2 cellular contexts compared by ENCODE assay signal in the genomic region with DNA sequence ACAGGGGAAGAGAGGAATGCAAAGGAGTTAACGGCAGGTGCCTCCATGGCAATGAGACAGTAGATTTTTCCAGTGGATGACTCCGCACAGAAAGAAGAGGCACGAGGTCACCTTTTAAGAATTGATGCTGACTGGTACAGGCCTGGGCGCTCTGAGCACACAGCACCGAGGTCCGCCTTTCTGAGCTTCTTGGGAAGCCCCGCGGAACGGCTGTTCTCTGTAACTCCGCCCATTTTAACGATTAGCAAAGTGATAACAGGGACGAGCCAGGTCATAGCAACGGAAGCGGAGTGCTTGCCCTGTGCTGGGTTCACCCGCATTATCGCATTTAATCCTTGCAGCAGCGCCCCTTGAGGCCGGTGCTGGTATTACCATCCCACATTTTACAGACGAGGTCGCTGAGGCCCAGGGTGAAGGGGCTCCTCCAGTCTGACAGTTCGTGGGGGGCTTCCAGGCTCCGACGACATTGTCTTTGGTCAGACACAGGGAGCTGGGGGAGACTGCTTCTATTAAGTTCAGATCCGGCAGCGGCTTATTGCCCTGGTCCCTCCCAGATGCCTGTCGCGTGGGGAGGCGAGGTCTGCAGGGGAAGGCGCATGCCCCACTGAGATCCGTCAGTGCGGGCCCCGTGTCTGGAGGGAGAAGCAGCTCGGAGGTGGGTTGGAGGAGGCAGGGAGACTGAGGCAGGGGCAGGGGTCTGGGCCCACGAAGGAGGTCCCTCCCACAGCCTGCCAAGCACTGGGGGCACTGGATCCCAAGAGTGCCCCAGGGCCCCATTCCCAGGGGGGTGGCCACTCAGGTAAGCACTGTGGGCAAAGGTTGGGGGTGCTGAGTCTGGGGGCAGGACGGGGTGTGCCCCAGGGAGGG.
TF ChIP-seq lines count a peak whose summit lies in the region.

No MANE protein-coding gene starts in this region.

TF ChIP-seq in HEK293T, 16 proteins besides CTCF, POLR2A, EP300 and RAD21 (continued from another document):
- TF ChIP-seq TARDBP (IDR thresholded peaks at IDR 0.05) (no peak), BHLHE40 (IDR thresholded peaks at IDR 0.05; ENCODE audit: borderline replicate concordance) (no peak), HDGF (IDR thresholded peaks at IDR 0.05; ENCODE audit: borderline replicate concordance) (no peak), FOXA1 (IDR thresholded peaks at IDR 0.05) (no peak)
- TF ChIP-seq, protein P1, sequence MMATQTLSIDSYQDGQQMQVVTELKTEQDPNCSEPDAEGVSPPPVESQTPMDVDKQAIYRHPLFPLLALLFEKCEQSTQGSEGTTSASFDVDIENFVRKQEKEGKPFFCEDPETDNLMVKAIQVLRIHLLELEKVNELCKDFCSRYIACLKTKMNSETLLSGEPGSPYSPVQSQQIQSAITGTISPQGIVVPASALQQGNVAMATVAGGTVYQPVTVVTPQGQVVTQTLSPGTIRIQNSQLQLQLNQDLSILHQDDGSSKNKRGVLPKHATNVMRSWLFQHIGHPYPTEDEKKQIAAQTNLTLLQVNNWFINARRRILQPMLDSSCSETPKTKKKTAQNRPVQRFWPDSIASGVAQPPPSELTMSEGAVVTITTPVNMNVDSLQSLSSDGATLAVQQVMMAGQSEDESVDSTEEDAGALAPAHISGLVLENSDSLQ (IDR thresholded peaks at IDR 0.05), result no peak

TF ChIP-seq in H1, 55 proteins besides CTCF, POLR2A, EP300 and RAD21:
- TF ChIP-seq, protein P2, sequence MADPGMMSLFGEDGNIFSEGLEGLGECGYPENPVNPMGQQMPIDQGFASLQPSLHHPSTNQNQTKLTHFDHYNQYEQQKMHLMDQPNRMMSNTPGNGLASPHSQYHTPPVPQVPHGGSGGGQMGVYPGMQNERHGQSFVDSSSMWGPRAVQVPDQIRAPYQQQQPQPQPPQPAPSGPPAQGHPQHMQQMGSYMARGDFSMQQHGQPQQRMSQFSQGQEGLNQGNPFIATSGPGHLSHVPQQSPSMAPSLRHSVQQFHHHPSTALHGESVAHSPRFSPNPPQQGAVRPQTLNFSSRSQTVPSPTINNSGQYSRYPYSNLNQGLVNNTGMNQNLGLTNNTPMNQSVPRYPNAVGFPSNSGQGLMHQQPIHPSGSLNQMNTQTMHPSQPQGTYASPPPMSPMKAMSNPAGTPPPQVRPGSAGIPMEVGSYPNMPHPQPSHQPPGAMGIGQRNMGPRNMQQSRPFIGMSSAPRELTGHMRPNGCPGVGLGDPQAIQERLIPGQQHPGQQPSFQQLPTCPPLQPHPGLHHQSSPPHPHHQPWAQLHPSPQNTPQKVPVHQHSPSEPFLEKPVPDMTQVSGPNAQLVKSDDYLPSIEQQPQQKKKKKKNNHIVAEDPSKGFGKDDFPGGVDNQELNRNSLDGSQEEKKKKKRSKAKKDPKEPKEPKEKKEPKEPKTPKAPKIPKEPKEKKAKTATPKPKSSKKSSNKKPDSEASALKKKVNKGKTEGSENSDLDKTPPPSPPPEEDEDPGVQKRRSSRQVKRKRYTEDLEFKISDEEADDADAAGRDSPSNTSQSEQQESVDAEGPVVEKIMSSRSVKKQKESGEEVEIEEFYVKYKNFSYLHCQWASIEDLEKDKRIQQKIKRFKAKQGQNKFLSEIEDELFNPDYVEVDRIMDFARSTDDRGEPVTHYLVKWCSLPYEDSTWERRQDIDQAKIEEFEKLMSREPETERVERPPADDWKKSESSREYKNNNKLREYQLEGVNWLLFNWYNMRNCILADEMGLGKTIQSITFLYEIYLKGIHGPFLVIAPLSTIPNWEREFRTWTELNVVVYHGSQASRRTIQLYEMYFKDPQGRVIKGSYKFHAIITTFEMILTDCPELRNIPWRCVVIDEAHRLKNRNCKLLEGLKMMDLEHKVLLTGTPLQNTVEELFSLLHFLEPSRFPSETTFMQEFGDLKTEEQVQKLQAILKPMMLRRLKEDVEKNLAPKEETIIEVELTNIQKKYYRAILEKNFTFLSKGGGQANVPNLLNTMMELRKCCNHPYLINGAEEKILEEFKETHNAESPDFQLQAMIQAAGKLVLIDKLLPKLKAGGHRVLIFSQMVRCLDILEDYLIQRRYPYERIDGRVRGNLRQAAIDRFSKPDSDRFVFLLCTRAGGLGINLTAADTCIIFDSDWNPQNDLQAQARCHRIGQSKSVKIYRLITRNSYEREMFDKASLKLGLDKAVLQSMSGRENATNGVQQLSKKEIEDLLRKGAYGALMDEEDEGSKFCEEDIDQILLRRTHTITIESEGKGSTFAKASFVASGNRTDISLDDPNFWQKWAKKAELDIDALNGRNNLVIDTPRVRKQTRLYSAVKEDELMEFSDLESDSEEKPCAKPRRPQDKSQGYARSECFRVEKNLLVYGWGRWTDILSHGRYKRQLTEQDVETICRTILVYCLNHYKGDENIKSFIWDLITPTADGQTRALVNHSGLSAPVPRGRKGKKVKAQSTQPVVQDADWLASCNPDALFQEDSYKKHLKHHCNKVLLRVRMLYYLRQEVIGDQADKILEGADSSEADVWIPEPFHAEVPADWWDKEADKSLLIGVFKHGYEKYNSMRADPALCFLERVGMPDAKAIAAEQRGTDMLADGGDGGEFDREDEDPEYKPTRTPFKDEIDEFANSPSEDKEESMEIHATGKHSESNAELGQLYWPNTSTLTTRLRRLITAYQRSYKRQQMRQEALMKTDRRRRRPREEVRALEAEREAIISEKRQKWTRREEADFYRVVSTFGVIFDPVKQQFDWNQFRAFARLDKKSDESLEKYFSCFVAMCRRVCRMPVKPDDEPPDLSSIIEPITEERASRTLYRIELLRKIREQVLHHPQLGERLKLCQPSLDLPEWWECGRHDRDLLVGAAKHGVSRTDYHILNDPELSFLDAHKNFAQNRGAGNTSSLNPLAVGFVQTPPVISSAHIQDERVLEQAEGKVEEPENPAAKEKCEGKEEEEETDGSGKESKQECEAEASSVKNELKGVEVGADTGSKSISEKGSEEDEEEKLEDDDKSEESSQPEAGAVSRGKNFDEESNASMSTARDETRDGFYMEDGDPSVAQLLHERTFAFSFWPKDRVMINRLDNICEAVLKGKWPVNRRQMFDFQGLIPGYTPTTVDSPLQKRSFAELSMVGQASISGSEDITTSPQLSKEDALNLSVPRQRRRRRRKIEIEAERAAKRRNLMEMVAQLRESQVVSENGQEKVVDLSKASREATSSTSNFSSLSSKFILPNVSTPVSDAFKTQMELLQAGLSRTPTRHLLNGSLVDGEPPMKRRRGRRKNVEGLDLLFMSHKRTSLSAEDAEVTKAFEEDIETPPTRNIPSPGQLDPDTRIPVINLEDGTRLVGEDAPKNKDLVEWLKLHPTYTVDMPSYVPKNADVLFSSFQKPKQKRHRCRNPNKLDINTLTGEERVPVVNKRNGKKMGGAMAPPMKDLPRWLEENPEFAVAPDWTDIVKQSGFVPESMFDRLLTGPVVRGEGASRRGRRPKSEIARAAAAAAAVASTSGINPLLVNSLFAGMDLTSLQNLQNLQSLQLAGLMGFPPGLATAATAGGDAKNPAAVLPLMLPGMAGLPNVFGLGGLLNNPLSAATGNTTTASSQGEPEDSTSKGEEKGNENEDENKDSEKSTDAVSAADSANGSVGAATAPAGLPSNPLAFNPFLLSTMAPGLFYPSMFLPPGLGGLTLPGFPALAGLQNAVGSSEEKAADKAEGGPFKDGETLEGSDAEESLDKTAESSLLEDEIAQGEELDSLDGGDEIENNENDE (IDR thresholded peaks at IDR 0.05; ENCODE audit: insufficient replicate concordance, low read length), result no peak
- TF ChIP-seq GABPA (IDR thresholded peaks at IDR 0.05; ENCODE audit: borderline replicate concordance, insufficient read depth, low read length) (peak; percentile 48; the same call in 1 of the 2 replicates), SP2 (IDR thresholded peaks at IDR 0.05; ENCODE audit: low read length) (no peak), RFX5 (IDR thresholded peaks at IDR 0.05; ENCODE audit: borderline replicate concordance, low read depth, low read length) (no peak), CBX8 (IDR thresholded peaks at IDR 0.05; ENCODE audit: borderline replicate concordance, low read depth, low read length) (no peak), SUZ12 (IDR thresholded peaks at IDR 0.05; ENCODE audit: low read length) (no peak), KDM1A (IDR thresholded peaks at IDR 0.05; ENCODE audit: borderline replicate concordance, low read length) (no peak), BRCA1 (IDR thresholded peaks at IDR 0.05; ENCODE audit: low read depth, low read length) (no peak), BCL11A (IDR thresholded peaks at IDR 0.05; ENCODE audit: low read depth in 2 of 2, low read length in 2 of 2) (no peak), SIN3A (conservative IDR thresholded peaks at IDR 0.05 in 1 of 2, IDR thresholded peaks at IDR 0.05 in 1 of 2; ENCODE audit: low read depth in 1 of 2, low read length in 2 of 2) (no peak), HDAC2 (IDR thresholded peaks at IDR 0.05; ENCODE audit: borderline replicate concordance in 1 of 2, low read depth in 2 of 2, low read length in 2 of 2) (no peak), YY1 (IDR thresholded peaks at IDR 0.05; ENCODE audit: low read depth, low read length) (no peak), CBX5 (IDR thresholded peaks at IDR 0.05; ENCODE audit: low read depth, low read length) (no peak), CTBP2 (IDR thresholded peaks at IDR 0.05; ENCODE audit: borderline replicate concordance, insufficient read depth, insufficient read length, low read length) (no peak), BACH1 (IDR thresholded peaks at IDR 0.05; ENCODE audit: low read length) (no peak), JUN (IDR thresholded peaks at IDR 0.05; ENCODE audit: low read depth, low read length) (no peak), CREB1 (IDR thresholded peaks at IDR 0.05) (peak; percentile 48; the same call in 1 of the 2 replicates), TAF1 (IDR thresholded peaks at IDR 0.05; ENCODE audit: low read depth, low read length) (0 out of 2 replicates have a peak, but pooled peaks have one; percentile 42), ASH2L (IDR thresholded peaks at IDR 0.05; ENCODE audit: low read length) (peak; percentile 26)
- TF ChIP-seq, protein P3, sequence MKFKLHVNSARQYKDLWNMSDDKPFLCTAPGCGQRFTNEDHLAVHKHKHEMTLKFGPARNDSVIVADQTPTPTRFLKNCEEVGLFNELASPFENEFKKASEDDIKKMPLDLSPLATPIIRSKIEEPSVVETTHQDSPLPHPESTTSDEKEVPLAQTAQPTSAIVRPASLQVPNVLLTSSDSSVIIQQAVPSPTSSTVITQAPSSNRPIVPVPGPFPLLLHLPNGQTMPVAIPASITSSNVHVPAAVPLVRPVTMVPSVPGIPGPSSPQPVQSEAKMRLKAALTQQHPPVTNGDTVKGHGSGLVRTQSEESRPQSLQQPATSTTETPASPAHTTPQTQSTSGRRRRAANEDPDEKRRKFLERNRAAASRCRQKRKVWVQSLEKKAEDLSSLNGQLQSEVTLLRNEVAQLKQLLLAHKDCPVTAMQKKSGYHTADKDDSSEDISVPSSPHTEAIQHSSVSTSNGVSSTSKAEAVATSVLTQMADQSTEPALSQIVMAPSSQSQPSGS (IDR thresholded peaks at IDR 0.05; ENCODE audit: low read length), result 0 out of 2 replicates have a peak, but pooled peaks have one; percentile 58
- TF ChIP-seq, protein P4, sequence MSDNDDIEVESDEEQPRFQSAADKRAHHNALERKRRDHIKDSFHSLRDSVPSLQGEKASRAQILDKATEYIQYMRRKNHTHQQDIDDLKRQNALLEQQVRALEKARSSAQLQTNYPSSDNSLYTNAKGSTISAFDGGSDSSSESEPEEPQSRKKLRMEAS (IDR thresholded peaks at IDR 0.05), result peak; percentile 38; the same call in 1 of the 2 replicates
- TF ChIP-seq, protein P5, sequence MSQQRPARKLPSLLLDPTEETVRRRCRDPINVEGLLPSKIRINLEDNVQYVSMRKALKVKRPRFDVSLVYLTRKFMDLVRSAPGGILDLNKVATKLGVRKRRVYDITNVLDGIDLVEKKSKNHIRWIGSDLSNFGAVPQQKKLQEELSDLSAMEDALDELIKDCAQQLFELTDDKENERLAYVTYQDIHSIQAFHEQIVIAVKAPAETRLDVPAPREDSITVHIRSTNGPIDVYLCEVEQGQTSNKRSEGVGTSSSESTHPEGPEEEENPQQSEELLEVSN (IDR thresholded peaks at IDR 0.05), result no peak; the same call in 1 of the 2 replicates
